Comparison of ENCODE assay signal across 16 cellular contexts in the genomic region with DNA sequence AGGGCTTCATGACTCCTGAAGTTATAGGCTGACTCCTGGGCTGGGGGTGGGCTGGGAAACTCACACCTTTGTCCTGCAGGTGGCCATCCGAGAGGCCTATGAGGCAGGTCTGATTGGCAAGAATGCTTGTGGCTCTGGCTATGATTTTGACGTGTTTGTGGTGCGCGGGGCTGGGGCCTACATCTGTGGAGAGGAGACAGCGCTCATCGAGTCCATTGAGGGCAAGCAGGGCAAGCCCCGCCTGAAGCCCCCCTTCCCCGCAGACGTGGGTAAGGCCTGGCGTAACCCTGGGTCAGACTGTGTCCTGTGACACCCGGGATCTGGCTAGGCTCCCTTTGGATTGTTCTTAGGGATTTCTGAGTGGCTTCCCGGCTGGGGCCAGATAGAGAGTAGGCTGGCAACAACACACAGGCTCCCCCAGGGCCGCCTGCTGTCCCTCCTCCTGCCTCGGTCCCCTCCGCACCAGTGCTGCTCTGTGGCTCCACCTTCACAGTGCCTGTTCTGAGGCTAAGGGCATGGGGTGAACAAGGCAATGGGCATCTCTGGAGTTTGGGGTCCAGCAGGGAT. TPM values are rescaled to one million over a fixed set of nuclear protein-coding genes. Genes with fewer than 3 reads are reported as not detected.
DNase-seq lines count a peak whose midpoint lies in the region; ATAC-seq and TF ChIP-seq lines count a peak whose summit lies in the region.
"Had no signal": no experiment of that assay in that cellular context is flagged by ENCODE, and none has a peak within 500 bp of the region (broad histone marks: within the 10 kb centered on the region; RNA-seq: fewer than 3 reads in every experiment).

No MANE protein-coding gene starts in this region.

- TF ChIP-seq CTCF in neural progenitor cell (IDR thresholded peaks at IDR 0.05) = no peak

- H3K9me3 Mint-ChIP-seq in activated CD4-positive, alpha-beta memory T cell treated with anti-CD3 and anti-CD28 coated beads, Interleukin-2, amount 10 ng/mL, durations not matched to agents 7 days and 5 days = no peaks in the 10 kb centered on the region
- H3K9me3 Mint-ChIP-seq in activated CD4-positive, alpha-beta memory T cell treated with anti-CD3 and anti-CD28 coated beads for 36 hours = no peaks in the 10 kb centered on the region
- no peaks in the 10 kb centered on the region for H3K9me3 Mint-ChIP-seq in activated naive CD8-positive, alpha-beta T cell (ENCODE audit: low read depth)
- H3K9me3 Mint-ChIP-seq in activated naive CD8-positive, alpha-beta T cell treated with anti-CD3 and anti-CD28 coated beads for 36 hours = no peaks in the 10 kb centered on the region
- H3K9me3 Mint-ChIP-seq in neural progenitor cell = no peaks in the 10 kb centered on the region
- H3K9me3 Mint-ChIP-seq: HFFc6 had no signal

- POLR2A ChIA-PET in activated CD4-positive, alpha-beta memory T cell treated with anti-CD3 and anti-CD28 coated beads, Interleukin-2, amount 10 ng/mL, durations not matched to agents 7 days and 5 days (lab: Charles Lee) = no interaction called here
- POLR2A ChIA-PET in activated CD4-positive, alpha-beta memory T cell treated with anti-CD3 and anti-CD28 coated beads for 36 hours (lab: Charles Lee) = no interaction called here

- H3K4me1 ChIP-seq in neural progenitor cell = peaks cover 18% of the 10 kb centered on the region

- H3K9ac ChIP-seq in neural progenitor cell = no peak overlapping the region
- H3K9ac ChIP-seq: BLaER1 had no signal

- H3K4me3 ChIP-seq in neural progenitor cell = no peak overlapping the region
- H3K4me3 ChIP-seq: BLaER1, HAP-1 had no signal

- no peak for ATAC-seq in HG03565 (IDR thresholded peaks at IDR 0.05; ENCODE audit: unreplicated experiment)

- no peak overlapping the region for H2AFZ ChIP-seq in neural progenitor cell (replicated peaks)

- no peaks in the 10 kb centered on the region for H3K36me3 ChIP-seq in neural progenitor cell

- intact Hi-C loops in activated CD4-positive, alpha-beta memory T cell treated with anti-CD3 and anti-CD28 coated beads for 36 hours (cut with micrococcal nuclease) = no loop called here

- H3K36me3 Mint-ChIP-seq in activated CD4-positive, alpha-beta memory T cell treated with anti-CD3 and anti-CD28 coated beads, Interleukin-2, amount 10 ng/mL, durations not matched to agents 7 days and 5 days (ENCODE audit: low read depth) = peaks cover 43% of the 10 kb centered on the region
- peaks cover 20% of the 10 kb centered on the region for H3K36me3 Mint-ChIP-seq in activated CD4-positive, alpha-beta memory T cell treated with anti-CD3 and anti-CD28 coated beads for 36 hours
- H3K36me3 Mint-ChIP-seq in activated naive CD8-positive, alpha-beta T cell = no peaks in the 10 kb centered on the region
- H3K36me3 Mint-ChIP-seq in activated naive CD8-positive, alpha-beta T cell treated with anti-CD3 and anti-CD28 coated beads for 36 hours = peaks cover 14% of the 10 kb centered on the region
- H3K36me3 Mint-ChIP-seq in neural progenitor cell = peaks cover 5% of the 10 kb centered on the region

- H3K27me3 ChIP-seq in neural progenitor cell = peaks cover 9% of the 10 kb centered on the region
- H3K27me3 ChIP-seq: BLaER1 had no signal

- H3K4me3 Mint-ChIP-seq in activated CD4-positive, alpha-beta memory T cell treated with anti-CD3 and anti-CD28 coated beads, Interleukin-2, amount 10 ng/mL, durations not matched to agents 7 days and 5 days = no peak overlapping the region
- no peak overlapping the region for H3K4me3 Mint-ChIP-seq in activated CD4-positive, alpha-beta memory T cell treated with anti-CD3 and anti-CD28 coated beads for 36 hours
- H3K4me3 Mint-ChIP-seq in activated naive CD8-positive, alpha-beta T cell = no peak overlapping the region
- no peak overlapping the region for H3K4me3 Mint-ChIP-seq in activated naive CD8-positive, alpha-beta T cell treated with anti-CD3 and anti-CD28 coated beads for 36 hours
- H3K4me3 Mint-ChIP-seq in neural progenitor cell = peak overlapping the region; percentile 50
- H3K4me3 Mint-ChIP-seq: HFFc6 had no signal

- peaks cover 51% of the 10 kb centered on the region for H3K4me1 Mint-ChIP-seq in activated CD4-positive, alpha-beta memory T cell treated with anti-CD3 and anti-CD28 coated beads, Interleukin-2, amount 10 ng/mL, durations not matched to agents 7 days and 5 days
- H3K4me1 Mint-ChIP-seq in activated CD4-positive, alpha-beta memory T cell treated with anti-CD3 and anti-CD28 coated beads for 36 hours (ENCODE audit: low read depth) = peaks cover 37% of the 10 kb centered on the region
- peaks cover 40% of the 10 kb centered on the region for H3K4me1 Mint-ChIP-seq in activated naive CD8-positive, alpha-beta T cell (ENCODE audit: low read depth)
- peaks cover 27% of the 10 kb centered on the region for H3K4me1 Mint-ChIP-seq in activated naive CD8-positive, alpha-beta T cell treated with anti-CD3 and anti-CD28 coated beads for 36 hours
- peaks cover 25% of the 10 kb centered on the region for H3K4me1 Mint-ChIP-seq in neural progenitor cell

- H3K27ac Mint-ChIP-seq in activated CD4-positive, alpha-beta memory T cell treated with anti-CD3 and anti-CD28 coated beads, Interleukin-2, amount 10 ng/mL, durations not matched to agents 7 days and 5 days = peak overlapping the region; percentile 34
- no peak overlapping the region for H3K27ac Mint-ChIP-seq in activated CD4-positive, alpha-beta memory T cell treated with anti-CD3 and anti-CD28 coated beads for 36 hours
- peak overlapping the region; percentile 22 for H3K27ac Mint-ChIP-seq in activated naive CD8-positive, alpha-beta T cell
- no peak overlapping the region for H3K27ac Mint-ChIP-seq in activated naive CD8-positive, alpha-beta T cell treated with anti-CD3 and anti-CD28 coated beads for 36 hours
- H3K27ac Mint-ChIP-seq in neural progenitor cell = no peak overlapping the region
- H3K27ac Mint-ChIP-seq: HFFc6 had no signal

- no peak for DNase-seq in activated CD4-positive, alpha-beta memory T cell treated with anti-CD3 and anti-CD28 coated beads, Interleukin-2, amount 10 ng/mL, durations not matched to agents 7 days and 5 days
- no peak for DNase-seq in activated CD4-positive, alpha-beta memory T cell treated with anti-CD3 and anti-CD28 coated beads for 36 hours
- no peak for DNase-seq in activated naive CD8-positive, alpha-beta T cell treated with anti-CD3 and anti-CD28 coated beads for 36 hours
- DNase-seq in neural progenitor cell (ENCODE audit: low spot score) = no peak
- no peak for DNase-seq in NCI-H526 treated with DMSO at 0.1 percent for 48 hours (lab: John Stamatoyannopoulos, UW)
- no peak for DNase-seq in T-helper 9 cell
- DNase-seq: 8988T, AML-193, DMS53, GF-D8, HFFc6 had no signal

- no peaks in the 10 kb centered on the region for H4K20me1 ChIP-seq in neural progenitor cell (ENCODE audit: low read depth)

- no peak overlapping the region for H3K4me2 ChIP-seq in neural progenitor cell
- H3K4me2 ChIP-seq: BLaER1 had no signal

- peaks cover 10% of the 10 kb centered on the region for H3K79me2 ChIP-seq in neural progenitor cell (ENCODE audit: low read depth)

- no peaks in the 10 kb centered on the region for H3K27me3 Mint-ChIP-seq in activated CD4-positive, alpha-beta memory T cell treated with anti-CD3 and anti-CD28 coated beads, Interleukin-2, amount 10 ng/mL, durations not matched to agents 7 days and 5 days
- H3K27me3 Mint-ChIP-seq in activated CD4-positive, alpha-beta memory T cell treated with anti-CD3 and anti-CD28 coated beads for 36 hours = no peaks in the 10 kb centered on the region
- H3K27me3 Mint-ChIP-seq in activated naive CD8-positive, alpha-beta T cell = no peaks in the 10 kb centered on the region
- no peaks in the 10 kb centered on the region for H3K27me3 Mint-ChIP-seq in activated naive CD8-positive, alpha-beta T cell treated with anti-CD3 and anti-CD28 coated beads for 36 hours
- peaks cover 5% of the 10 kb centered on the region for H3K27me3 Mint-ChIP-seq in neural progenitor cell (ENCODE audit: insufficient read depth, low read depth)

- CTCF ChIA-PET in activated CD4-positive, alpha-beta memory T cell treated with anti-CD3 and anti-CD28 coated beads, Interleukin-2, amount 10 ng/mL, durations not matched to agents 7 days and 5 days (lab: Charles Lee) = no interaction called here
- CTCF ChIA-PET in activated CD4-positive, alpha-beta memory T cell treated with anti-CD3 and anti-CD28 coated beads for 36 hours (lab: Charles Lee) = no interaction called here

- no peak overlapping the region for H3K27ac ChIP-seq in neural progenitor cell

- no peaks in the 10 kb centered on the region for H3K9me3 ChIP-seq in neural progenitor cell (ENCODE audit: low read depth)
- H3K9me3 ChIP-seq: BLaER1 had no signal

- H3F3A ChIP-seq in neural progenitor cell (ENCODE audit: low read depth) = peaks cover 12% of the 10 kb centered on the region

RNA-seq across cellular contexts. Expression of a gene that starts 3.6 kb away (rescaled TPM):
- total RNA-seq in activated CD4-positive, alpha-beta memory T cell treated with anti-CD3 and anti-CD28 coated beads, Interleukin-2, amount 10 ng/mL, durations not matched to agents 7 days and 5 days = 100 to 1,000 TPM; 174 to 193 TPM
- total RNA-seq in activated CD4-positive, alpha-beta memory T cell treated with anti-CD3 and anti-CD28 coated beads for 36 hours = 100 to 1,000 TPM; 279 to 287 TPM
- 100 to 1,000 TPM; 317 to 321 TPM for total RNA-seq in activated naive CD8-positive, alpha-beta T cell treated with anti-CD3 and anti-CD28 coated beads for 36 hours
- 71.0 and 137 TPM in 2 replicates for total RNA-seq in neural progenitor cell (ENCODE audit: low replicate concordance)

RNA-seq across cellular contexts. Expression of a gene that starts 19.4 kb away (rescaled TPM):
- 10 to 100 TPM in 1 of 2 experiments, 1 to 10 TPM in 1; 9.3 to 10.8 TPM for total RNA-seq in activated CD4-positive, alpha-beta memory T cell treated with anti-CD3 and anti-CD28 coated beads, Interleukin-2, amount 10 ng/mL, durations not matched to agents 7 days and 5 days
- total RNA-seq in activated CD4-positive, alpha-beta memory T cell treated with anti-CD3 and anti-CD28 coated beads for 36 hours = 10 to 100 TPM; 23.3 to 24.3 TPM
- total RNA-seq in activated naive CD8-positive, alpha-beta T cell treated with anti-CD3 and anti-CD28 coated beads for 36 hours = 10 to 100 TPM; 30.2 to 31.0 TPM
- total RNA-seq in neural progenitor cell (ENCODE audit: low replicate concordance) = 1.6 and 4.1 TPM in 2 replicates

RNA-seq across cellular contexts. Expression of a gene that starts 26.8 kb away (rescaled TPM):
- 100 to 1,000 TPM; 195 to 198 TPM for total RNA-seq in activated CD4-positive, alpha-beta memory T cell treated with anti-CD3 and anti-CD28 coated beads, Interleukin-2, amount 10 ng/mL, durations not matched to agents 7 days and 5 days
- 100 to 1,000 TPM; 361 to 362 TPM for total RNA-seq in activated CD4-positive, alpha-beta memory T cell treated with anti-CD3 and anti-CD28 coated beads for 36 hours
- 100 to 1,000 TPM; 452 to 465 TPM for total RNA-seq in activated naive CD8-positive, alpha-beta T cell treated with anti-CD3 and anti-CD28 coated beads for 36 hours
- 436 and 1,035 TPM in 2 replicates for total RNA-seq in neural progenitor cell (ENCODE audit: low replicate concordance)

RNA-seq across cellular contexts. Expression of a gene that starts 29.2 kb away (rescaled TPM):
- total RNA-seq in activated CD4-positive, alpha-beta memory T cell treated with anti-CD3 and anti-CD28 coated beads, Interleukin-2, amount 10 ng/mL, durations not matched to agents 7 days and 5 days = not detected
- not detected for total RNA-seq in activated CD4-positive, alpha-beta memory T cell treated with anti-CD3 and anti-CD28 coated beads for 36 hours
- total RNA-seq in activated naive CD8-positive, alpha-beta T cell treated with anti-CD3 and anti-CD28 coated beads for 36 hours = not detected
- total RNA-seq in neural progenitor cell (ENCODE audit: low replicate concordance) = not detected in 2 replicates
- total RNA-seq: H1, HFFc6 had no signal

RNA-seq across cellular contexts. Expression of a gene that starts 40.1 kb away (rescaled TPM):
- under 1 TPM; 0.18 to 0.25 TPM for total RNA-seq in activated CD4-positive, alpha-beta memory T cell treated with anti-CD3 and anti-CD28 coated beads, Interleukin-2, amount 10 ng/mL, durations not matched to agents 7 days and 5 days
- under 1 TPM; 0.29 to 0.33 TPM for total RNA-seq in activated CD4-positive, alpha-beta memory T cell treated with anti-CD3 and anti-CD28 coated beads for 36 hours
- under 1 TPM; 0.27 to 0.70 TPM for total RNA-seq in activated naive CD8-positive, alpha-beta T cell treated with anti-CD3 and anti-CD28 coated beads for 36 hours
- not detected in 2 replicates for total RNA-seq in neural progenitor cell (ENCODE audit: low replicate concordance)
- total RNA-seq: H1, HFFc6 had no signal

Comparison
In these comparisons a context has a peak if more than half of its experiments do, and no peak if none do; other contexts are left out.
1. H3K27ac Mint-ChIP-seq: peak in activated CD4-positive, alpha-beta memory T cell treated with anti-CD3 and anti-CD28 coated beads, Interleukin-2, amount 10 ng/mL, durations not matched to agents 7 days and 5 days (single experiment) and activated naive CD8-positive, alpha-beta T cell (single experiment); none in activated CD4-positive, alpha-beta memory T cell treated with anti-CD3 and anti-CD28 coated beads for 36 hours (single experiment), activated naive CD8-positive, alpha-beta T cell treated with anti-CD3 and anti-CD28 coated beads for 36 hours (single experiment) and neural progenitor cell (single experiment).